12 cellular contexts compared by ENCODE assay signal in the genomic region with DNA sequence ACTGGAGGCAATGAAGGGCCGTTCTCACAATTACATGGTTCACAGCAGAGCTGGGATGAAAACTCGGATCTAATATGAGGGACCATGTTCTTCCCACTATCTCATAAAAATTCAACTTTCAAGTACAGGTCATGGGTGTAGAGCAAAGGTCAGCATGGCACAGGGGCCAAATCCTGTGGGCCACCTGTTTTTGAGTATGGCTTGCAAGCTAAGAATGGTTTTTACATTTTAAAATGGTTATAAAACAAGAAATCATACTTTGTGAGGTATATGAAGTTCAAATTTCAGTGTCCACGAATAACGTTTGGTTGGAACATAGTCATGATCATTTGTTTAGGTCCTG. TPM values are rescaled to one million over a fixed set of nuclear protein-coding genes. Genes with fewer than 3 reads are reported as not detected.
A peak's percentile ranks its signal among the peaks of the same experiment; 100 is the strongest.
DNase-seq lines count a peak whose midpoint lies in the region; ATAC-seq, FAIRE-seq and TF ChIP-seq lines count a peak whose summit lies in the region.
"Had no signal": no experiment of that assay in that cellular context is flagged by ENCODE, and none has a peak within 500 bp of the region (broad histone marks: within the 10 kb centered on the region; RNA-seq: fewer than 3 reads in every experiment).

No MANE protein-coding gene starts in this region.

- H3K4me2 ChIP-seq in keratinocyte (ENCODE audit: control insufficient read depth, extremely low read depth, insufficient read depth, low read depth, low read length), result peak overlapping the region; percentile 75

- no peak for TF ChIP-seq POLR2A in upper lobe of left lung (IDR thresholded peaks at IDR 0.05)

- H3K4me1 ChIP-seq in keratinocyte (ENCODE audit: control insufficient read depth, extremely low read depth, insufficient read depth, low read length) (peaks cover 32% of the 10 kb centered on the region), upper lobe of left lung (peaks cover 50 to 77% (median 62%) of the 10 kb centered on the region in 4 donors)

- H3K9me1 ChIP-seq in keratinocyte (ENCODE audit: control insufficient read depth, extremely low read depth, insufficient read depth, low read length), result no peaks in the 10 kb centered on the region

- peak overlapping the region in 1 of 3 experiments; percentile 55 for H3K4me3 ChIP-seq in keratinocyte (ENCODE audit: control insufficient read depth in 2 of 3, extremely low read depth in 1 of 3, insufficient read depth in 2 of 3, low read depth in 1 of 3, low read length in 3 of 3)
- no peak overlapping the region for H3K4me3 ChIP-seq in upper lobe of left lung

- H3K4me1 Mint-ChIP-seq in activated T-cell treated with anti-CD3 and anti-CD28 coated beads, Interleukin-2, amount 50 U/mL, for 72 hours (ENCODE audit: low read depth), result peaks cover 84% of the 10 kb centered on the region
- peaks cover 62% of the 10 kb centered on the region for H3K4me1 Mint-ChIP-seq in activated T-helper 2 cell treated with anti-CD3 and anti-CD28 coated beads, Interferon-gamma antibody, Interleukin-2, Interleukin-4, amounts not matched to agents 10 μg/mL and 5 μg/mL and 100 μg/mL, durations not matched to agents 14 hours and 24 hours and 36 hours (ENCODE audit: low read depth)

- no peaks in the 10 kb centered on the region for H3K9me3 Mint-ChIP-seq in activated T-cell treated with anti-CD3 and anti-CD28 coated beads, Interleukin-2, amount 50 U/mL, for 72 hours
- H3K9me3 Mint-ChIP-seq in activated T-helper 2 cell treated with anti-CD3 and anti-CD28 coated beads, Interferon-gamma antibody, Interleukin-2, Interleukin-4, amounts not matched to agents 10 μg/mL and 5 μg/mL and 100 μg/mL, durations not matched to agents 14 hours and 24 hours and 36 hours, result no peaks in the 10 kb centered on the region
- H3K9me3 Mint-ChIP-seq: H9, neural crest cell had no signal

- peaks cover 32% of the 10 kb centered on the region for H3K79me2 ChIP-seq in keratinocyte (ENCODE audit: control insufficient read depth, insufficient read depth, low read length)

- no peaks in the 10 kb centered on the region for H4K20me1 ChIP-seq in keratinocyte (ENCODE audit: control insufficient read depth, extremely low read depth, insufficient read depth, low read length)

- no peak overlapping the region for H3K9ac ChIP-seq in keratinocyte (ENCODE audit: control insufficient read depth, extremely low read depth, insufficient read depth, low read length)

- H3K27me3 ChIP-seq in keratinocyte (ENCODE audit: control insufficient read depth, extremely low read depth, insufficient read depth, low read length) (no peaks in the 10 kb centered on the region), upper lobe of left lung (no peaks in the 10 kb centered on the region)

- TF ChIP-seq EP300 in upper lobe of left lung (IDR thresholded peaks at IDR 0.05), result no peak

- no peaks in the 10 kb centered on the region for H3K36me3 ChIP-seq in keratinocyte (ENCODE audit: control insufficient read depth in 2 of 2, extremely low read depth in 1 of 2, insufficient read depth in 2 of 2, low read length in 2 of 2)
- no peaks in the 10 kb centered on the region for H3K36me3 ChIP-seq in upper lobe of left lung

- ATAC-seq in activated T-cell treated with anti-CD3 and anti-CD28 coated beads, Interleukin-2, amount 50 U/mL, for 72 hours (replicated peaks in 1 of 2), result no peak
- no peak for ATAC-seq in upper lobe of left lung (ENCODE audit: low FRiP score in 2 of 2)
- no peak for ATAC-seq in HG02852 (IDR thresholded peaks at IDR 0.05; ENCODE audit: unreplicated experiment)
- ATAC-seq in HG02571 (IDR thresholded peaks at IDR 0.05; ENCODE audit: unreplicated experiment), result no peak
- no peak for ATAC-seq in HG02938 (IDR thresholded peaks at IDR 0.05; ENCODE audit: unreplicated experiment)

- 52 to 71% methylated on average over 4 of the region's 4 CpGs for WGBS in upper lobe of left lung, 2 donors

- intact Hi-C loops in activated T-helper 2 cell treated with anti-CD3 and anti-CD28 coated beads, Interferon-gamma antibody, Interleukin-2, Interleukin-4, amounts not matched to agents 10 μg/mL and 5 μg/mL and 100 μg/mL, durations not matched to agents 14 hours and 24 hours and 36 hours (cut with micrococcal nuclease), result loop anchor here (1.0 kb wide), 2 partner anchors 36 to 193 kb away; no protein-coding TSS in a partner anchor

- peak overlapping the region; percentile 61 to 88 for H3K4me3 Mint-ChIP-seq in activated T-cell treated with anti-CD3 and anti-CD28 coated beads, Interleukin-2, amount 50 U/mL, for 72 hours
- peak overlapping the region; percentile 33 for H3K4me3 Mint-ChIP-seq in activated T-helper 2 cell treated with anti-CD3 and anti-CD28 coated beads, Interferon-gamma antibody, Interleukin-2, Interleukin-4, amounts not matched to agents 10 μg/mL and 5 μg/mL and 100 μg/mL, durations not matched to agents 14 hours and 24 hours and 36 hours (ENCODE audit: low read depth)
- H3K4me3 Mint-ChIP-seq: H9 had no signal

- peaks cover 8 to 9% of the 10 kb centered on the region in 2 donors for H3K36me3 Mint-ChIP-seq in activated T-cell treated with anti-CD3 and anti-CD28 coated beads, Interleukin-2, amount 50 U/mL, for 72 hours (ENCODE audit: insufficient read depth in 2 of 2)
- peaks cover 31% of the 10 kb centered on the region for H3K36me3 Mint-ChIP-seq in activated T-helper 2 cell treated with anti-CD3 and anti-CD28 coated beads, Interferon-gamma antibody, Interleukin-2, Interleukin-4, amounts not matched to agents 10 μg/mL and 5 μg/mL and 100 μg/mL, durations not matched to agents 14 hours and 24 hours and 36 hours (ENCODE audit: low read depth)

- no peak for FAIRE-seq in keratinocyte (lab: Jason Lieb, UNC)

- dilution Hi-C loops in keratinocyte (cut with MboI; ENCODE audit: extremely low pct_ligation_motif_present, low sequenced_read_pairs), result no loop called here

- H3K27ac ChIP-seq in keratinocyte (ENCODE audit: control insufficient read depth, insufficient read depth, low read length) (peak overlapping the region; percentile 41), upper lobe of left lung (peak overlapping the region; percentile 45 to 99 (median 82))

- no peaks in the 10 kb centered on the region for H3K9me3 ChIP-seq in keratinocyte (ENCODE audit: control insufficient read depth, low read depth, low read length)
- no peaks in the 10 kb centered on the region for H3K9me3 ChIP-seq in upper lobe of left lung

- TF ChIP-seq CTCF in keratinocyte (optimal IDR thresholded peaks at IDR 0.05 in 1 of 3, IDR thresholded peaks at IDR 0.05 in 1 of 3, conservative IDR thresholded peaks at IDR 0.05 in 1 of 3; ENCODE audit: extremely low read depth in 1 of 3, insufficient read depth in 2 of 3, low read length in 3 of 3) (no peak), upper lobe of left lung (IDR thresholded peaks at IDR 0.05) (no peak)

- peak overlapping the region; percentile 89 for H3K27ac Mint-ChIP-seq in activated T-cell treated with anti-CD3 and anti-CD28 coated beads, Interleukin-2, amount 50 U/mL, for 72 hours
- peak overlapping the region; percentile 82 for H3K27ac Mint-ChIP-seq in activated T-helper 2 cell treated with anti-CD3 and anti-CD28 coated beads, Interferon-gamma antibody, Interleukin-2, Interleukin-4, amounts not matched to agents 10 μg/mL and 5 μg/mL and 100 μg/mL, durations not matched to agents 14 hours and 24 hours and 36 hours
- H3K27ac Mint-ChIP-seq: H9 had no signal

- DNase-seq in activated T-cell treated with anti-CD3 and anti-CD28 coated beads, Interleukin-2, amount 50 U/mL, for 72 hours, result no peak
- no peak for DNase-seq in activated T-cell treated with anti-CD3 and anti-CD28 coated beads, Interleukin-2, amount 50 U/mL, for 48 hours
- DNase-seq in activated T-helper 2 cell treated with anti-CD3 and anti-CD28 coated beads, Interferon-gamma antibody, Interleukin-2, Interleukin-4, amounts not matched to agents 10 μg/mL and 5 μg/mL and 100 μg/mL, durations not matched to agents 14 hours and 24 hours and 36 hours (ENCODE audit: low spot score), result no peak
- no peak for DNase-seq in keratinocyte (ENCODE audit: low read depth, low spot score)
- no peak for DNase-seq in upper lobe of left lung
- DNase-seq: H9, NCI-H1092 treated with DMSO at 0.1 percent for 48 hours, NCI-H82 had no signal

- H3K27me3 Mint-ChIP-seq in activated T-cell treated with anti-CD3 and anti-CD28 coated beads, Interleukin-2, amount 50 U/mL, for 72 hours (ENCODE audit: low read depth), result no peaks in the 10 kb centered on the region
- H3K27me3 Mint-ChIP-seq in activated T-helper 2 cell treated with anti-CD3 and anti-CD28 coated beads, Interferon-gamma antibody, Interleukin-2, Interleukin-4, amounts not matched to agents 10 μg/mL and 5 μg/mL and 100 μg/mL, durations not matched to agents 14 hours and 24 hours and 36 hours (ENCODE audit: low read depth), result no peaks in the 10 kb centered on the region

- H2AFZ ChIP-seq in keratinocyte (ENCODE audit: control insufficient read depth, low read length), result no peak overlapping the region

RNA-seq across cellular contexts. Expression of a gene that starts 4.6 kb away (rescaled TPM):
- total RNA-seq in activated T-cell treated with anti-CD3 and anti-CD28 coated beads, Interleukin-2, amount 50 U/mL, for 72 hours, result 10 to 100 TPM; 12.8 to 18.5 TPM
- total RNA-seq in activated T-helper 2 cell treated with anti-CD3 and anti-CD28 coated beads, Interferon-gamma antibody, Interleukin-2, Interleukin-4, amounts not matched to agents 10 μg/mL and 5 μg/mL and 100 μg/mL, durations not matched to agents 14 hours and 24 hours and 36 hours, result 6.1 and 6.5 TPM in 2 replicates
- 2.5 to 3.4 TPM (median 2.5 TPM) in 3 replicates for polyA plus RNA-seq in keratinocyte
- polyA plus RNA-seq in keratinocyte (2011; ENCODE audit: low read depth), result 2.5 TPM
- 1.5 and 2.4 TPM in 2 replicates for polyA plus RNA-seq in keratinocyte (2011; cell fraction: cytosol; rRNA removed)
- polyA plus RNA-seq in keratinocyte (2011; cell fraction: nucleus; rRNA removed), result 3.5 TPM in 2 replicates
- polyA plus RNA-seq in keratinocyte (2012; ENCODE audit: low replicate concordance), result 2.4 and 2.9 TPM in 2 replicates
- polyA minus RNA-seq in keratinocyte, result 1.2 to 5.5 TPM (median 2.8 TPM) in 3 replicates
- 2.3 TPM for polyA minus RNA-seq in keratinocyte (2011; cell fraction: cytosol; rRNA and poly(A)+ RNA removed)
- polyA minus RNA-seq in keratinocyte (2011; cell fraction: nucleus; rRNA and poly(A)+ RNA removed), result 3.4 and 5.9 TPM in 2 replicates
- total RNA-seq in upper lobe of left lung, result 10 to 100 TPM; 26.4 to 45.1 (median 41.8) TPM

RNA-seq across cellular contexts. Expression of a gene that starts 34.7 kb away (rescaled TPM):
- 1 to 10 TPM; 3.8 to 4.9 TPM for total RNA-seq in activated T-cell treated with anti-CD3 and anti-CD28 coated beads, Interleukin-2, amount 50 U/mL, for 72 hours
- 4.1 and 4.2 TPM in 2 replicates for total RNA-seq in activated T-helper 2 cell treated with anti-CD3 and anti-CD28 coated beads, Interferon-gamma antibody, Interleukin-2, Interleukin-4, amounts not matched to agents 10 μg/mL and 5 μg/mL and 100 μg/mL, durations not matched to agents 14 hours and 24 hours and 36 hours
- 11.5 to 15.6 TPM (median 14.4 TPM) in 3 replicates for polyA plus RNA-seq in keratinocyte
- polyA plus RNA-seq in keratinocyte (2011; ENCODE audit: low read depth), result 11.0 TPM
- 12.4 and 17.3 TPM in 2 replicates for polyA plus RNA-seq in keratinocyte (2011; cell fraction: cytosol; rRNA removed)
- polyA plus RNA-seq in keratinocyte (2011; cell fraction: nucleus; rRNA removed), result 8.0 and 10.3 TPM in 2 replicates
- polyA plus RNA-seq in keratinocyte (2012; ENCODE audit: low replicate concordance), result 7.9 and 10.7 TPM in 2 replicates
- 1.4 to 9.3 TPM (median 8.3 TPM) in 3 replicates for polyA minus RNA-seq in keratinocyte
- polyA minus RNA-seq in keratinocyte (2011; cell fraction: cytosol; rRNA and poly(A)+ RNA removed), result 15.5 TPM
- 5.0 and 5.8 TPM in 2 replicates for polyA minus RNA-seq in keratinocyte (2011; cell fraction: nucleus; rRNA and poly(A)+ RNA removed)
- total RNA-seq in upper lobe of left lung, result 10 to 100 TPM in 3 of 6 donors, 1 to 10 TPM in 3; 6.7 to 11.7 (median 9.7) TPM
